Comparison of ENCODE assay signal across 7 cellular contexts in genomic region chr5:120464627-120465280, GRCh38. TPM values are rescaled to one million over a fixed set of nuclear protein-coding genes. Genes with fewer than 3 reads are reported as not detected.
DNase-seq lines count a peak whose midpoint lies in the region; ATAC-seq, FAIRE-seq and TF ChIP-seq lines count a peak whose summit lies in the region.

No MANE protein-coding gene starts in this region.

- no peak overlapping the region for H3K27ac Mint-ChIP-seq in stimulated activated naive CD8-positive, alpha-beta T cell treated with anti-CD3 and anti-CD28 coated beads, Interleukin-15, amount 100 ng/mL, for 72 hours

- no peak for TF ChIP-seq POLR2A in GM12891 (IDR thresholded peaks at IDR 0.05; ENCODE audit: low read depth, low read length)

- no peak for FAIRE-seq in GM12891 (lab: Jason Lieb, UNC)

- peaks cover 25% of the 10 kb centered on the region for H3K4me1 Mint-ChIP-seq in stimulated activated naive CD8-positive, alpha-beta T cell treated with anti-CD3 and anti-CD28 coated beads, Interleukin-15, amount 100 ng/mL, for 72 hours

- H3K4me3 Mint-ChIP-seq in stimulated activated naive CD8-positive, alpha-beta T cell treated with anti-CD3 and anti-CD28 coated beads, Interleukin-15, amount 100 ng/mL, for 72 hours, result peak overlapping the region; percentile 61 to 69

- peak; percentile 33 for ATAC-seq in left colon
- peak; percentile 53 for ATAC-seq in stimulated activated naive CD8-positive, alpha-beta T cell treated with anti-CD3 and anti-CD28 coated beads, Interleukin-15, amount 100 ng/mL, for 72 hours

- H3K27me3 Mint-ChIP-seq in stimulated activated naive CD8-positive, alpha-beta T cell treated with anti-CD3 and anti-CD28 coated beads, Interleukin-15, amount 100 ng/mL, for 72 hours, result peaks cover 50% of the 10 kb centered on the region

- no peak for DNase-seq in GM12891 (ENCODE audit: insufficient read length, low spot score)
- DNase-seq in NCI-H226, result peak; percentile 24
- peak; percentile 70 for DNase-seq in cerebellum (ENCODE audit: low spot score)
- DNase-seq in left colon, result peak; percentile 12 to 30
- DNase-seq in stimulated activated naive CD8-positive, alpha-beta T cell treated with anti-CD3 and anti-CD28 coated beads, Interleukin-15, amount 100 ng/mL, for 72 hours, result peak in 1 of 2 donors; percentile 1
- DNase-seq in DMS153 (lab: John Stamatoyannopoulos, UW), result no peak
- no peak for DNase-seq in NK-92 (lab: John Stamatoyannopoulos, UW; ENCODE audit: unreplicated experiment)

- no peaks in the 10 kb centered on the region for H3K9me3 Mint-ChIP-seq in stimulated activated naive CD8-positive, alpha-beta T cell treated with anti-CD3 and anti-CD28 coated beads, Interleukin-15, amount 100 ng/mL, for 72 hours

- intact Hi-C loops in left colon (cut with DNase I, micrococcal nuclease), result no loop called here

TF ChIP-seq in GM12891, 5 proteins besides CTCF, POLR2A, EP300 and RAD21:
- TF ChIP-seq SPI1 (IDR thresholded peaks at IDR 0.05; ENCODE audit: low read depth, low read length) (peak; percentile 18; the same call in 1 of the 2 replicates), POLR2AphosphoS5 (IDR thresholded peaks at IDR 0.05; ENCODE audit: low read depth, low read length) (no peak), TAF1 (IDR thresholded peaks at IDR 0.05; ENCODE audit: low read depth, low read length) (no peak), PAX5 (IDR thresholded peaks at IDR 0.05; ENCODE audit: insufficient read depth, low read length, severe bottlenecking) (no peak), POU2F2 (IDR thresholded peaks at IDR 0.05; ENCODE audit: low read depth, low read length) (no peak)

RNA-seq across cellular contexts. Expression of gene PRR16, which starts 0.7 kb away (rescaled TPM):
- polyA plus RNA-seq in GM12891 (2012; ENCODE audit: low read depth, missing spikeins), result not detected
- total RNA-seq in cerebellum, result 1.6 TPM
- 1 to 10 TPM; 1.6 to 2.4 TPM for total RNA-seq in left colon

Comparison
In these comparisons a context has a peak if more than half of its experiments do, and no peak if none do; other contexts are left out.
1. DNase-seq: peak in NCI-H226 (single experiment), cerebellum (single experiment) and left colon (2 of 2); none in GM12891 (single experiment), DMS153 (single experiment) and NK-92 (single experiment).